ENCODE assay signal across 8 cellular contexts in genomic region chr17:38454528-38454927, GRCh38. TPM values are rescaled to one million over a fixed set of nuclear protein-coding genes. Genes with fewer than 3 reads are reported as not detected.
DNase-seq lines count a peak whose midpoint lies in the region; ATAC-seq and TF ChIP-seq lines count a peak whose summit lies in the region.

No MANE protein-coding gene starts in this region.

- peak overlapping the region; percentile 84 for H3K27ac Mint-ChIP-seq in WTC11

- 0 out of 2 replicates have a peak, but pooled peaks cover 2% of the 10 kb centered on the region for H3K27me3 Mint-ChIP-seq in WTC11 (ENCODE audit: low read depth)

- H3K9ac ChIP-seq in GM23248 = peak overlapping the region; percentile 80

- H2AFZ ChIP-seq in GM23248 = no peak overlapping the region

- WGBS in GM23248 (ENCODE audit: low coverage in 1 of 2, low lambda C conversion rate in 2 of 2, missing lambda C conversion rate in 2 of 2), 2 experiments = 0 to 2% methylated on average over 9 to 11 of the region's 12 CpGs

- no peaks in the 10 kb centered on the region for H3K36me3 ChIP-seq in GM23248 (ENCODE audit: low read depth)
- no peaks in the 10 kb centered on the region for H3K36me3 ChIP-seq in cardiac muscle cell

- peaks cover 65% of the 10 kb centered on the region for H3K4me1 Mint-ChIP-seq in WTC11

- peak overlapping the region; percentile 62 for H3K4me3 Mint-ChIP-seq in WTC11

- H3K27ac ChIP-seq in GM23248 (peak overlapping the region; percentile 67), cardiac muscle cell (peak overlapping the region; percentile 61)

- no peaks in the 10 kb centered on the region for H3K9me2 ChIP-seq in GM23248 (ENCODE audit: insufficient read depth)

- ATAC-seq in WTC11 (no peak), HG03175 (IDR thresholded peaks at IDR 0.05; ENCODE audit: unreplicated experiment) (no peak)

- TF ChIP-seq CTCF in WTC11 (IDR thresholded peaks at IDR 0.05) = no peak
- no peak for TF ChIP-seq CTCF in cardiac muscle cell (IDR thresholded peaks at IDR 0.05; ENCODE audit: low read depth, low read length)

- peaks cover 14% of the 10 kb centered on the region; the same call in 1 of the 2 replicates for H4K20me1 ChIP-seq in GM23248 (ENCODE audit: insufficient read depth)

- CTCF ChIA-PET in WTC11 (lab: Charles Lee) = interaction anchor here (0.5 to 3.3 kb wide), 13 partner anchors 11 to 242 kb away, joined by 3 to 48 read pairs (median 12); no protein-coding TSS in a partner anchor

- H3K9me3 ChIP-seq in GM23248 (ENCODE audit: low read depth) (no peaks in the 10 kb centered on the region), cardiac muscle cell (ENCODE audit: low read depth) (no peaks in the 10 kb centered on the region)

- peak; percentile 90 for DNase-seq in GM23248
- no peak for DNase-seq in WTC11 (ENCODE audit: low spot score)
- DNase-seq in cardiac muscle cell (ENCODE audit: low read depth in 1 of 2, low spot score in 1 of 2) = peak in 1 of 2 donors; percentile 75
- peak; percentile 90 for DNase-seq in posterior vena cava (ENCODE audit: low spot score)
- no peak for DNase-seq in NCI-H2227 (lab: John Stamatoyannopoulos, UW; ENCODE audit: unreplicated experiment)
- DNase-seq in activated CD4-positive, CD25-positive, alpha-beta regulatory T cell (lab: John Stamatoyannopoulos, UW) = no peak
- DNase-seq in activated naive CD4-positive, alpha-beta T cell treated with anti-CD3 and anti-CD28 coated beads, Interleukin-2, amount 50 U/mL, for 16 hours = no peak

- H3K27me3 ChIP-seq in GM23248 (replicated peaks; ENCODE audit: insufficient read depth) (no peaks in the 10 kb centered on the region), cardiac muscle cell (peaks cover 7% of the 10 kb centered on the region)

- H3K4me1 ChIP-seq in GM23248 (ENCODE audit: insufficient read depth) (peaks cover 55% of the 10 kb centered on the region), cardiac muscle cell (ENCODE audit: low read depth) (peaks cover 41% of the 10 kb centered on the region)

- H3K4me3 ChIP-seq in GM23248 (peak overlapping the region; percentile 91), cardiac muscle cell (no peak overlapping the region)

- POLR2A ChIA-PET in WTC11 (lab: Charles Lee) = interaction anchor here (0.8 kb wide), 1 partner anchor 13 kb away, joined by 4 read pairs; no protein-coding TSS in a partner anchor

- peaks cover 26% of the 10 kb centered on the region for H3F3A ChIP-seq in GM23248 (ENCODE audit: insufficient read depth)

- peaks cover 86% of the 10 kb centered on the region for H3K79me2 ChIP-seq in GM23248 (ENCODE audit: insufficient read depth)

- H3K4me2 ChIP-seq in GM23248 (ENCODE audit: unreplicated experiment) = peak overlapping the region; percentile 94

- intact Hi-C loops in posterior vena cava (cut with DNase I) = no loop called here

- in situ Hi-C loops in GM23248 (cut with MboI) = no loop called here

- H3K36me3 Mint-ChIP-seq in WTC11 = 0 out of 2 replicates have a peak, but pooled peaks cover 2% of the 10 kb centered on the region

- H3K9me3 Mint-ChIP-seq in WTC11 = no peaks in the 10 kb centered on the region

TF ChIP-seq in WTC11, 78 proteins besides CTCF, POLR2A, EP300 and RAD21:
- TF ChIP-seq ZNF281 (CRISPR knock-in tag; IDR thresholded peaks at IDR 0.05) (no peak), ZNF416 (CRISPR knock-in tag; IDR thresholded peaks at IDR 0.05) (no peak), ATF3 (CRISPR knock-in tag; conservative IDR thresholded peaks at IDR 0.05) (no peak), ETV6 (CRISPR knock-in tag; IDR thresholded peaks at IDR 0.05) (0 out of 2 replicates have a peak, but pooled peaks have one; percentile 22), FOXP1 (CRISPR knock-in tag; IDR thresholded peaks at IDR 0.05; ENCODE audit: borderline replicate concordance) (0 out of 2 replicates have a peak, but pooled peaks have one; percentile 28), HMGXB4 (CRISPR knock-in tag; IDR thresholded peaks at IDR 0.05) (no peak)

RNA-seq across cellular contexts. Expression of gene ARHGAP23, which starts 26.3 kb away (rescaled TPM):
- total RNA-seq in GM23248 (2014; rRNA removed; shearing (Covaris generic)) = 64.2 and 69.4 TPM in 2 replicates
- polyA plus RNA-seq in GM23248 (2016; fragmentation: Nextera tagmentation; extraction: Ambion mirVana) (5.3 and 6.6 TPM in 2 replicates), cardiac muscle cell (6.8 and 7.6 TPM in 2 replicates)
- total RNA-seq in WTC11 (2021) (49.1 to 66.0 TPM (median 56.6 TPM) in 3 replicates), cardiac muscle cell (9.0 and 13.2 TPM in 2 replicates), posterior vena cava (10 to 100 TPM; 72.9 to 90.4 TPM)

Comparison
In these comparisons a context has a peak if more than half of its experiments do, and no peak if none do; other contexts are left out.
1. DNase-seq: peak in GM23248 (single experiment) and posterior vena cava (single experiment); none in WTC11 (single experiment), NCI-H2227 (single experiment), activated CD4-positive, CD25-positive, alpha-beta regulatory T cell (0 of 4) and activated naive CD4-positive, alpha-beta T cell treated with anti-CD3 and anti-CD28 coated beads, Interleukin-2, amount 50 U/mL, for 16 hours (single experiment).